Comparison of ENCODE assay signal across 8 cellular contexts in the genomic region with DNA sequence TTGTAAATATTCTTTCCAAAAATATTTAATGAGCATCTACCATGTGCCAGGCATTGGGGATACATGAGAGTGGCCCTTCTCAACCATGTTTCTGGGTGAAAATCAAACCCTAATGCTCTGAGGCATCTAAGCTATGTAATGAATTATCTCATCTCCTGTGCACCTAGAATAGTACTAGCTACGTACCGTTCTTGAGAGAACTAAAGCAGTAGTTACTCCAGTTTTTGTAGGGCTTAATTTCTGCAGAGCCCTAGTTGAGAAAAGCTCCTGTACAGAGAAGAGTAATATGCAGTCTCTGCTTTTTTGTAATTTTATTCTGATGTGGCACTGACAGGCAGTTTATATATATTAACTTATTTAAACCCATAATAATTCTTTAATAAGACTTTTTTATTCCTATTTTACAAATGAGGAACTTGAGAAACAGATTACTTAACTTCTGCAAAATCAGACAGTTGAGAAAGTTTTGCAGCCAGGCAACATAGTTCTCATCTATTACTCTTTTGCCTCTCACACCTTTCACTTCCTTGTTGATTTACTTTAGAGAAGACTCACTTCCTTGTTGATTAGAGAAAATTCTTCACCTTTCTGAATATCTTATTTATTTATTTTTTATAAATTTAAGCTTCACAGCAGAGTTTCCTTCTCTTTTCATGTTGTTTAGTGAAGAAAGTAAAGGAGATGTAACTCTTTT. TPM values are rescaled to one million over a fixed set of nuclear protein-coding genes. Genes with fewer than 3 reads are reported as not detected.
DNase-seq lines count a peak whose midpoint lies in the region; ATAC-seq lines count a peak whose summit lies in the region.

No MANE protein-coding gene starts in this region.

- H3K4me3 Mint-ChIP-seq in T-helper 17 cell, result peak overlapping the region; percentile 74

- H4K8ac ChIP-seq in mesendoderm (ENCODE audit: low read depth, low read length), result no peak overlapping the region

- H3K36me3 Mint-ChIP-seq in T-helper 17 cell (ENCODE audit: low read depth), result peaks cover 5% of the 10 kb centered on the region

- peaks cover 44% of the 10 kb centered on the region for H3K4me1 Mint-ChIP-seq in T-helper 17 cell

- no peak overlapping the region for H3K4ac ChIP-seq in mesendoderm (ENCODE audit: low read depth, low read length)

- no peak for DNase-seq in T-helper 17 cell
- peak; percentile 66 for DNase-seq in pons (ENCODE audit: low spot score)
- no peak for DNase-seq in NCI-H524 treated with DMSO at 0.1 percent for 48 hours (lab: John Stamatoyannopoulos, UW)
- DNase-seq in NCI-H2081 (lab: John Stamatoyannopoulos, UW), result no peak
- DNase-seq in mesendoderm, result no peak
- no peak for DNase-seq in activated gamma-delta T cell treated with Interleukin-2 at 50 U/mL for 16 hours

- H2BK120ac ChIP-seq in mesendoderm (ENCODE audit: low read depth, low read length), result no peak overlapping the region

- no peaks in the 10 kb centered on the region for H3K27me3 Mint-ChIP-seq in T-helper 17 cell

- H3K9me3 ChIP-seq in T-helper 17 cell (ENCODE audit: control insufficient read depth, low read length, poor library complexity, severe bottlenecking), result no peaks in the 10 kb centered on the region

- H3K27ac Mint-ChIP-seq in T-helper 17 cell, result peak overlapping the region; percentile 98

- H3K79me2 ChIP-seq in mesendoderm (ENCODE audit: control insufficient read depth, insufficient read depth, low read length), result peaks cover 46% of the 10 kb centered on the region

- H3K27me3 ChIP-seq in mesendoderm (ENCODE audit: insufficient read depth, low read length, poor library complexity), result no peaks in the 10 kb centered on the region

- no peak overlapping the region for H3K23ac ChIP-seq in mesendoderm (ENCODE audit: low read length)

- H3K36me3 ChIP-seq in mesendoderm (ENCODE audit: control insufficient read depth, insufficient read depth, low read length), result no peaks in the 10 kb centered on the region

- no peak overlapping the region for H4K5ac ChIP-seq in mesendoderm (ENCODE audit: low read length)

- WGBS in mesendoderm (ENCODE audit: extremely low coverage, insufficient coverage, low lambda C conversion rate), result no CpG with 5 or more reads among the region's 2 CpGs

- H3K4me3 ChIP-seq in mesendoderm (ENCODE audit: low read length), result no peak overlapping the region

- no peak overlapping the region for H3K18ac ChIP-seq in mesendoderm (ENCODE audit: low read length)

- no peak overlapping the region for H3K4me2 ChIP-seq in mesendoderm (ENCODE audit: low read length)

- H3K4me1 ChIP-seq in mesendoderm (ENCODE audit: control insufficient read depth, low read depth, low read length), result peaks cover 8% of the 10 kb centered on the region

- H3K27ac ChIP-seq in mesendoderm (ENCODE audit: low read depth, low read length), result no peak overlapping the region

- peaks cover 3% of the 10 kb centered on the region for H3K79me1 ChIP-seq in mesendoderm (ENCODE audit: low read length)

- no peak overlapping the region for H2AK5ac ChIP-seq in mesendoderm (ENCODE audit: low read length)

- H2BK5ac ChIP-seq in mesendoderm (ENCODE audit: low read length), result no peak overlapping the region

- H3K9ac ChIP-seq in mesendoderm (ENCODE audit: low read length), result no peak overlapping the region

- H3K56ac ChIP-seq in mesendoderm (ENCODE audit: low read length), result no peak overlapping the region

- ATAC-seq in GM18907 (IDR thresholded peaks at IDR 0.05; ENCODE audit: unreplicated experiment) (peak; percentile 37), HG02981 (IDR thresholded peaks at IDR 0.05; ENCODE audit: unreplicated experiment) (peak; percentile 25), T-helper 17 cell (no peak)

- H2BK15ac ChIP-seq in mesendoderm (replicated peaks; ENCODE audit: low read depth), result no peak overlapping the region

RNA-seq across cellular contexts. Expression of a gene that starts 3.1 kb away (rescaled TPM):
- 10 to 100 TPM; 13.5 to 22.0 TPM for total RNA-seq in T-helper 17 cell
- polyA plus RNA-seq in mesendoderm (2013, experiment 1 of 2), result 6.4 TPM
- polyA plus RNA-seq in mesendoderm (2013, experiment 2 of 2), result 7.4 TPM
